ENCODE assay signal across 8 cellular contexts in the genomic region with DNA sequence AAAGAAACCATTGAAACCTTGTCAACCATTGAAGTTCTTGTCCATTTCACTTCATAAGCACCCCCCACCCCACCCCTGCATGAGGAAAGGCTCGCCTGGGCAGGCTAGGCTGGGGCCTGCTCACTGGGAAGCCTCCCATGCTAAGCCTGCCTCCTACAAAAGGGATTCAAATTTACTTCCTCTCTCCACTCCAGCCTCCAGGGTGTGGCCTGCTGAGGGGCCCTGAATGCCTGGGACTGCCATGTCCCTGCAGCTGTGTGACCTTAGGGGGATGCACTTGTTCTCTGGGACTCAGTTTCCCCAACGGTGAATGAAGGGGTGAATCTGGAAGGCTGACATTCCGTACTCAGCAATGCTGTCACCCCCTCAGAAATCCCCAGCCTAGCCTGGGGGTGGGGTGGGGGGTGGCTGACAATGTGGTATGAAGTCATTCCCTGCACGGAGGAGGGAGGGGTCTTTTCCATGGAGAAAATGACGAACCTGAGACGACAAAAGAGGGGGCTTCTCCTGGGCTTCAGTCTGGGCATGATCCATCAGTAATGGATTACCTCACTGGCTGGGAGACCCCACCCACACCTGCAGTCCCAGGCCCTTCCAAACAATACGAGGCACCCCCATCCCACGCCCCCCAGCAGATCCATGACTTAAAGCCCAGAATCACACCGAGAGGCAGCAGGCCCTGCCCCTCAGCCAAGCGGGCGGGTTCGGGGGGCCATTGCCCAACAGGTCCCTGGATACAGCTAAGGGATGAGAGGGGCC. TPM values are rescaled to one million over a fixed set of nuclear protein-coding genes. Genes with fewer than 3 reads are reported as not detected.
A peak's percentile ranks its signal among the peaks of the same experiment; 100 is the strongest.
DNase-seq lines count a peak whose midpoint lies in the region; ATAC-seq and TF ChIP-seq lines count a peak whose summit lies in the region.

No MANE protein-coding gene starts in this region.

- WGBS in spleen, 5 donors = 28 to 57% (median 37%) methylated on average over 7 to 12 of the region's 12 CpGs

- ATAC-seq in left ventricle myocardium superior = peak; percentile 20
- no peak for ATAC-seq in HG03045 (IDR thresholded peaks at IDR 0.05; ENCODE audit: unreplicated experiment)
- no peak for ATAC-seq in GM21423 (IDR thresholded peaks at IDR 0.05; ENCODE audit: unreplicated experiment)

- H3K4me3 ChIP-seq in WERI-Rb-1 (ENCODE audit: low read depth, low read length) (peak overlapping the region; percentile 69), spleen (peak overlapping the region; percentile 54 to 91 (median 70))

- H3K27me3 ChIP-seq in WERI-Rb-1 (ENCODE audit: insufficient read depth, low read depth, severe bottlenecking) (no peaks in the 10 kb centered on the region), spleen (replicated peaks in 1 of 7) (no peaks in the 10 kb centered on the region)

- TF ChIP-seq CTCF in WERI-Rb-1 (IDR thresholded peaks at IDR 0.05; ENCODE audit: low read depth, low read length) (no peak), spleen (IDR thresholded peaks at IDR 0.05 in 8 of 11, conservative IDR thresholded peaks at IDR 0.05 in 3 of 11) (no peak)

- intact Hi-C loops in left ventricle myocardium superior (cut with micrococcal nuclease) (no loop called here), spleen (cut with DNase I; ENCODE audit: low total_unique reads) (loop anchor here (10.0 kb wide), 1 partner anchor 75 kb away; a partner anchor contains a TSS)

- no peaks in the 10 kb centered on the region for H3K9me3 ChIP-seq in WERI-Rb-1 (ENCODE audit: severe bottlenecking)
- H3K9me3 ChIP-seq in spleen = no peaks in the 10 kb centered on the region

- DNase-seq in SIG-M5 treated with dmso at 0.1 percent for 504 hours (lab: John Stamatoyannopoulos, UW; ENCODE audit: unreplicated experiment) (peak; percentile 80), SIG-M5 (lab: John Stamatoyannopoulos, UW) (no peak), WERI-Rb-1 (no peak), left ventricle myocardium superior (no peak), spleen (peak; percentile 78), NCI-H187 (lab: John Stamatoyannopoulos, UW) (no peak)

- no peak overlapping the region for H3K27ac ChIP-seq in WERI-Rb-1
- H3K27ac ChIP-seq in spleen = peak overlapping the region in 5 of 8 donors; percentile 63 to 87 (median 82)

- peaks cover 21 to 82% (median 60%) of the 10 kb centered on the region in 6 donors for H3K4me1 ChIP-seq in spleen

- no peak for TF ChIP-seq POLR2A in spleen (IDR thresholded peaks at IDR 0.05)

- H3K36me3 ChIP-seq in WERI-Rb-1 = no peaks in the 10 kb centered on the region; the same call in 1 of the 2 replicates
- H3K36me3 ChIP-seq in spleen = peaks cover 0 to 36% (median 0%) of the 10 kb centered on the region in 6 donors

RNA-seq across cellular contexts. Expression of a gene that starts 1.1 kb away (rescaled TPM):
- total RNA-seq in left ventricle myocardium superior (24.1 TPM), spleen (10 to 100 TPM; 35.5 to 93.1 (median 73.7) TPM)
- polyA plus RNA-seq in spleen = 10 to 100 TPM; 32.6 to 61.5 (median 46.6) TPM

RNA-seq across cellular contexts. Expression of a gene that starts 45.2 kb away (rescaled TPM):
- total RNA-seq in left ventricle myocardium superior (0.25 TPM), spleen (1 to 10 TPM in 1 of 7 donors, under 1 TPM in 1, not detected in 5; 0.79 to 1.4 TPM)
- polyA plus RNA-seq in spleen = 1 to 10 TPM in 2 of 3 donors, under 1 TPM in 1; 0.35 to 2.7 (median 2.4) TPM

Comparison
In these comparisons a context has a peak if more than half of its experiments do, and no peak if none do; other contexts are left out.
1. DNase-seq: peak in SIG-M5 treated with dmso at 0.1 percent for 504 hours (single experiment) and spleen (single experiment); none in SIG-M5 (single experiment), WERI-Rb-1 (single experiment), left ventricle myocardium superior (single experiment) and NCI-H187 (0 of 2).